In genomic region chr5:142826741-142827492, GRCh38 we compare ENCODE assay signal across 9 cellular contexts. TPM values are rescaled to one million over a fixed set of nuclear protein-coding genes. Genes with fewer than 3 reads are reported as not detected.
DNase-seq lines count a peak whose midpoint lies in the region; ATAC-seq, FAIRE-seq and TF ChIP-seq lines count a peak whose summit lies in the region.
"Had no signal": no experiment of that assay in that cellular context is flagged by ENCODE, and none has a peak within 500 bp of the region (broad histone marks: within the 10 kb centered on the region; RNA-seq: fewer than 3 reads in every experiment).

No MANE protein-coding gene starts in this region.

- peak overlapping the region in 1 of 3 experiments; percentile 20 for H3K4me3 ChIP-seq in endothelial cell of umbilical vein (replicated peaks in 1 of 3; ENCODE audit: insufficient read depth in 1 of 3, low read depth in 1 of 3, low read length in 3 of 3)

- no peaks in the 10 kb centered on the region for H3K9me1 ChIP-seq in endothelial cell of umbilical vein (replicated peaks; ENCODE audit: control insufficient read depth, extremely low read depth, insufficient read depth, low read length)

- H3K4me3 Mint-ChIP-seq in stimulated activated effector memory CD8-positive, alpha-beta T cell treated with anti-CD3 and anti-CD28 coated beads, Interleukin-12 subunit alpha, Interleukin-12 subunit beta, amount 100 ng/mL, for 72 hours = peak overlapping the region; percentile 61
- H3K4me3 Mint-ChIP-seq: CD4-positive, CD25-positive, alpha-beta regulatory T cell had no signal

- H3K9me3 Mint-ChIP-seq in stimulated activated effector memory CD8-positive, alpha-beta T cell treated with anti-CD3 and anti-CD28 coated beads, Interleukin-12 subunit alpha, Interleukin-12 subunit beta, amount 100 ng/mL, for 72 hours = no peaks in the 10 kb centered on the region
- H3K9me3 Mint-ChIP-seq: CD4-positive, CD25-positive, alpha-beta regulatory T cell had no signal

- peak; percentile 84 for ATAC-seq in stimulated activated effector memory CD8-positive, alpha-beta T cell treated with anti-CD3 and anti-CD28 coated beads, Interleukin-12 subunit alpha, Interleukin-12 subunit beta, amount 100 ng/mL, for 72 hours
- ATAC-seq in HG02870 (IDR thresholded peaks at IDR 0.05; ENCODE audit: unreplicated experiment) = no peak

- FAIRE-seq in endothelial cell of umbilical vein (lab: Jason Lieb, UNC) = peak; percentile 94

- H3K36me3 Mint-ChIP-seq in stimulated activated effector memory CD8-positive, alpha-beta T cell treated with anti-CD3 and anti-CD28 coated beads, Interleukin-12 subunit alpha, Interleukin-12 subunit beta, amount 100 ng/mL, for 72 hours = peaks cover 14% of the 10 kb centered on the region
- H3K36me3 Mint-ChIP-seq: CD4-positive, CD25-positive, alpha-beta regulatory T cell had no signal

- H3K36me3 ChIP-seq in endothelial cell of umbilical vein (ENCODE audit: control insufficient read depth in 2 of 2, extremely low read depth in 1 of 2, insufficient read depth in 2 of 2, low read length in 2 of 2) = no peaks in the 10 kb centered on the region

- in situ Hi-C loops in GM13977 (cut with MboI; ENCODE audit: low pct_unique_long_range_greater_than_20kb, low sequenced_read_pairs, unreplicated experiment) = no loop called here

- CTCF ChIA-PET in endothelial cell of umbilical vein (lab: Charles Lee) (interaction anchor here (0.8 to 1.9 kb wide), 13 partner anchors 9 to 114 kb away, joined by 3 to 9 read pairs (median 4); partner anchors contain the start of gene ARHGAP26), GM10248 (lab: Yijun Ruan, JAX) (no interaction called here)

- no peaks in the 10 kb centered on the region for H3K79me2 ChIP-seq in endothelial cell of umbilical vein (ENCODE audit: control insufficient read depth, insufficient read depth, low read length)

- peak overlapping the region; percentile 83 for H3K27ac ChIP-seq in endothelial cell of umbilical vein (ENCODE audit: insufficient read depth, low read depth, low read length)

- no peak for TF ChIP-seq POLR2A in endothelial cell of umbilical vein (IDR thresholded peaks at IDR 0.05; ENCODE audit: low read depth, low read length)

- peak overlapping the region; percentile 48 for H3K9ac ChIP-seq in endothelial cell of umbilical vein (replicated peaks; ENCODE audit: extremely low read depth, insufficient read depth, low read length)

- H3K9me3 ChIP-seq in endothelial cell of umbilical vein (replicated peaks; ENCODE audit: control insufficient read depth, insufficient read depth, low read length) = no peaks in the 10 kb centered on the region

- H3K4me1 Mint-ChIP-seq in stimulated activated effector memory CD8-positive, alpha-beta T cell treated with anti-CD3 and anti-CD28 coated beads, Interleukin-12 subunit alpha, Interleukin-12 subunit beta, amount 100 ng/mL, for 72 hours = peaks cover 94% of the 10 kb centered on the region

- peak; percentile 23 for DNase-seq in activated T-cell treated with anti-CD3 and anti-CD28 coated beads for 48 hours (ENCODE audit: low read depth)
- no peak for DNase-seq in activated T-cell treated with anti-CD3 and anti-CD28 coated beads for 4 hours
- DNase-seq in RPMI7951 (ENCODE audit: low read depth) = peak; percentile 91
- peak; percentile 91 for DNase-seq in endothelial cell of umbilical vein (ENCODE audit: low read depth, low spot score)
- DNase-seq in stimulated activated effector memory CD8-positive, alpha-beta T cell treated with anti-CD3 and anti-CD28 coated beads, Interleukin-12 subunit alpha, Interleukin-12 subunit beta, amount 100 ng/mL, for 72 hours (ENCODE audit: low spot score in 2 of 2) = peak; percentile 34 to 82
- DNase-seq in GM13977 (ENCODE audit: low spot score) = no peak
- no peak for DNase-seq in GM10248 (ENCODE audit: extremely low spot score)

- no peaks in the 10 kb centered on the region for H3K27me3 ChIP-seq in endothelial cell of umbilical vein (ENCODE audit: control insufficient read depth in 2 of 2, insufficient read depth in 2 of 2, low read length in 2 of 2)

- H3K27ac Mint-ChIP-seq in stimulated activated effector memory CD8-positive, alpha-beta T cell treated with anti-CD3 and anti-CD28 coated beads, Interleukin-12 subunit alpha, Interleukin-12 subunit beta, amount 100 ng/mL, for 72 hours = peak overlapping the region; percentile 74
- H3K27ac Mint-ChIP-seq: CD4-positive, CD25-positive, alpha-beta regulatory T cell had no signal

- POLR2A ChIA-PET in endothelial cell of umbilical vein (lab: Charles Lee) = interaction anchor here (1.0 kb wide), 1 partner anchor 48 kb away, joined by 3 read pairs; no protein-coding TSS in a partner anchor
- POLR2A ChIA-PET in GM10248 (lab: Yijun Ruan, JAX) = interaction anchor here (0.6 kb wide), 1 partner anchor 577 kb away, joined by 3 read pairs; no protein-coding TSS in a partner anchor

- BruUV-seq in endothelial cell of umbilical vein (replicated peaks; lab: Mats Ljungman, UMichigan) = no TSS peak

- H3K4me1 ChIP-seq in endothelial cell of umbilical vein (ENCODE audit: control insufficient read depth, extremely low read depth, insufficient read depth, low read length) = peaks cover 72% of the 10 kb centered on the region

- TF ChIP-seq CTCF in endothelial cell of umbilical vein (IDR thresholded peaks at IDR 0.05; ENCODE audit: extremely low read depth in 1 of 2, insufficient read depth in 1 of 2, low read depth in 1 of 2, low read length in 2 of 2) (no peak), GM13977 (IDR thresholded peaks at IDR 0.05; ENCODE audit: extremely low read depth, insufficient read depth, missing control alignments) (no peak), GM10248 (IDR thresholded peaks at IDR 0.05; ENCODE audit: control extremely low read depth, extremely low read depth, low read depth, missing control alignments) (no peak)

- H3K4me2 ChIP-seq in endothelial cell of umbilical vein (ENCODE audit: insufficient read depth, low read length) = peak overlapping the region; percentile 68

- dilution Hi-C loops in endothelial cell of umbilical vein (cut with MboI; ENCODE audit: extremely low pct_ligation_motif_present, low sequenced_read_pairs) = no loop called here

- intact Hi-C loops in endothelial cell of umbilical vein (cut with micrococcal nuclease) = loop anchor here (1.0 to 2.0 kb wide), 4 partner anchors 16 to 56 kb away; partner anchors contain the start of gene ARHGAP26

- no peaks in the 10 kb centered on the region for H4K20me1 ChIP-seq in endothelial cell of umbilical vein (replicated peaks; ENCODE audit: control insufficient read depth, extremely low read depth, insufficient read depth, low read length)

- H2AFZ ChIP-seq in endothelial cell of umbilical vein (ENCODE audit: low read depth, low read length) = no peak overlapping the region

TF ChIP-seq in endothelial cell of umbilical vein, 7 proteins besides CTCF, POLR2A, EP300 and RAD21:
- peak; percentile 39 for TF ChIP-seq GATA2 (IDR thresholded peaks at IDR 0.05; ENCODE audit: insufficient read depth, insufficient read length, low read depth, low read length)
- TF ChIP-seq MAX (IDR thresholded peaks at IDR 0.05; ENCODE audit: insufficient read depth, insufficient read length) = no peak
- TF ChIP-seq POLR2AphosphoS5 (IDR thresholded peaks at IDR 0.05; ENCODE audit: insufficient read depth, low read depth, low read length) = peak; percentile 66
- no peak for TF ChIP-seq EZH2 (IDR thresholded peaks at IDR 0.05; ENCODE audit: borderline replicate concordance, low read depth, low read length, severe bottlenecking)
- TF ChIP-seq FOS (IDR thresholded peaks at IDR 0.05; ENCODE audit: borderline replicate concordance, insufficient read depth, low read length) = peak; percentile 92
- TF ChIP-seq MYC (IDR thresholded peaks at IDR 0.05; ENCODE audit: low read depth, low read length) = no peak
- TF ChIP-seq JUN (IDR thresholded peaks at IDR 0.05; ENCODE audit: borderline replicate concordance, insufficient read depth, insufficient read length, low read depth) = peak; percentile 58

RNA-seq across cellular contexts. Expression of gene ARHGAP26, which starts 56.7 kb away (rescaled TPM):
- total RNA-seq in RPMI7951 (2014; rRNA removed; shearing (Covaris generic)) = 1.1 and 1.4 TPM in 2 replicates
- 13.9 and 16.2 TPM in 2 replicates for total RNA-seq in endothelial cell of umbilical vein
- 2.1 and 3.1 TPM in 2 replicates for polyA plus RNA-seq in endothelial cell of umbilical vein
- polyA plus RNA-seq in endothelial cell of umbilical vein (2011; cell fraction: cytosol; rRNA removed) = 2.1 and 2.3 TPM in 2 replicates
- polyA plus RNA-seq in endothelial cell of umbilical vein (2011; cell fraction: nucleus; rRNA removed) = 13.5 and 13.8 TPM in 2 replicates
- 6.4 and 7.9 TPM in 2 replicates for polyA plus RNA-seq in endothelial cell of umbilical vein (2012)
- 15.0 and 20.3 TPM in 2 replicates for polyA minus RNA-seq in endothelial cell of umbilical vein
- 1.6 TPM for polyA minus RNA-seq in endothelial cell of umbilical vein (2011; cell fraction: cytosol; rRNA and poly(A)+ RNA removed)
- polyA minus RNA-seq in endothelial cell of umbilical vein (2011; cell fraction: nucleus; rRNA and poly(A)+ RNA removed) = 48.6 and 60.0 TPM in 2 replicates

Comparison
In these comparisons a context has a peak if more than half of its experiments do, and no peak if none do; other contexts are left out.
1. DNase-seq: peak in activated T-cell treated with anti-CD3 and anti-CD28 coated beads for 48 hours (single experiment), RPMI7951 (single experiment), endothelial cell of umbilical vein (single experiment) and stimulated activated effector memory CD8-positive, alpha-beta T cell treated with anti-CD3 and anti-CD28 coated beads, Interleukin-12 subunit alpha, Interleukin-12 subunit beta, amount 100 ng/mL, for 72 hours (2 of 2); none in activated T-cell treated with anti-CD3 and anti-CD28 coated beads for 4 hours (single experiment), GM13977 (single experiment) and GM10248 (single experiment).